27 cellular contexts compared by ENCODE assay signal in genomic region chr5:75921011-75921410, GRCh38.
"Had no signal": no experiment of that assay in that cellular context is flagged by ENCODE, and none has a peak within 500 bp of the region (broad histone marks: within the 10 kb centered on the region; RNA-seq: fewer than 3 reads in every experiment).

No MANE protein-coding gene starts in this region.

- H3K9me3 ChIP-seq: colonic mucosa, esophagus muscularis mucosa, esophagus squamous epithelium, gastrocnemius medialis, gastroesophageal sphincter, heart left ventricle had no signal

- H3K27me3 ChIP-seq: colonic mucosa, esophagus muscularis mucosa, foreskin keratinocyte, gastrocnemius medialis, heart left ventricle had no signal

- H3K4me1 ChIP-seq: colonic mucosa, esophagus muscularis mucosa, esophagus squamous epithelium, foreskin keratinocyte, gastrocnemius medialis, gastroesophageal sphincter, heart left ventricle had no signal

- ATAC-seq: effector memory CD8-positive, alpha-beta T cell; esophagus mucosa; foreskin keratinocyte; gastrocnemius medialis; gastroesophageal sphincter; heart left ventricle had no signal

- DNase-seq: colonic mucosa; cortex of kidney; dermis blood vessel endothelial cell; dorsolateral prefrontal cortex; effector CD4-positive, alpha-beta T cell; effector CD8-positive, alpha-beta T cell; effector memory CD4-positive, alpha-beta T cell; effector memory CD8-positive, alpha-beta T cell; endodermal cell; erythroblast; esophagus squamous epithelium; foreskin fibroblast; foreskin keratinocyte; foreskin melanocyte; gastrocnemius medialis; glutamatergic neuron; head of caudate nucleus; heart left ventricle had no signal

- H3K36me3 ChIP-seq: colonic mucosa, esophagus muscularis mucosa, esophagus squamous epithelium, gastrocnemius medialis, gastroesophageal sphincter, heart left ventricle had no signal

- H3K4me3 ChIP-seq: colonic mucosa, coronary artery, dorsolateral prefrontal cortex, esophagus muscularis mucosa, esophagus squamous epithelium, gastrocnemius medialis, gastroesophageal sphincter, heart left ventricle had no signal

- H3K27ac ChIP-seq: colonic mucosa, coronary artery, dorsolateral prefrontal cortex, epithelial cell of prostate, esophagus muscularis mucosa, esophagus squamous epithelium, foreskin keratinocyte, gastrocnemius medialis, gastroesophageal sphincter, heart left ventricle had no signal

- FAIRE-seq: colon, endometrium, endothelial cell of umbilical vein, frontal cortex had no signal
